ENCODE assay signal across 8 cellular contexts in the genomic region with DNA sequence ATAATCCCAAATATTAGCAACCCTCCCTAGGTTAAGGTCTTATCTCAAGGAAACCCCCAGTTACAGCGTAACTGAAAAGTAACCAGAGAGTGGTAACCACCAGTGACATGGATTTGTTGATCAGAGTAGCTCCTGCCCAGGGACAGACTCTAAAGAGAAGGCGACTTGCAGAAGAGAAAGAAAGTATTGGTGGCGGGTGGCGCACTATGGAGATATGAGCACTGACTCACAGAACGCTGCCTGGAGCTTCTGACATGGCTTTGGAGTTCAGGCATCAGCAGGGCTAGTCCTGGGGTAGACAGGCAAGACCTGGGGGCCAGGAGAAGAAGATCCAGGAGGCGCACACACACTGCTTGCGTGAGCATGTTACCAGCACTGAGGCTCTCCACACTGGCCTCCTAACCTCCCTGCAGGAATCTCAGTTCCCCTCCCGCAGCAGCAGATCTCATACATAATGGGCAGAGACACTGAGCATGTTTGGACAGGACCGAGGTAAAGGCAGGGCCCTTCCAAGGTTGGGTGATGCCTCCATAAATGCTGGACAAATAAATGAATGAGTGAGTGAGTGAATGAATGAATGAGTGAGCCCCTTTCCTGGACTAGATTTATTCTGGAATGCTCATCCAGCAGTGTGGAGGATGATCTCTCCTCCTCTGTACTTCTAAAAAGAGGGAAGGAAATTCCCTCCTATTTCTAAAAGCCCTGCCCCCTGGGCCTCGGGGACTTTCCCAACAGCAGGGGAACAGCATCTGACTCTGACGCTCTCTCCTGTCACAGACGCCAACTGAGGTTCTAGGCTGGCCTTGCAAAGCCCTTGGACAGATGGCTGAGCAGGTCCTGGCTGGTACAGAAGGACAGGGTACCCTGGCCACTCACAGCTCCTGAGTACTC.
A peak's percentile ranks its signal among the peaks of the same experiment; 100 is the strongest.
DNase-seq lines count a peak whose midpoint lies in the region; ATAC-seq lines count a peak whose summit lies in the region.

No MANE protein-coding gene starts in this region.

- ATAC-seq in GM21825 (IDR thresholded peaks at IDR 0.05; ENCODE audit: unreplicated experiment): peak; percentile 41
- ATAC-seq in GM18870 (IDR thresholded peaks at IDR 0.05; ENCODE audit: unreplicated experiment): no peak
- no peak for ATAC-seq in GM18502 (IDR thresholded peaks at IDR 0.05; ENCODE audit: poor library complexity, unreplicated experiment)

- peak; percentile 45 for DNase-seq in AG20443 (ENCODE audit: low spot score)
- DNase-seq in cerebellar cortex (ENCODE audit: low spot score): peak; percentile 54
- DNase-seq in mucosa of gallbladder (ENCODE audit: low spot score): peak; percentile 33
- no peak for DNase-seq in ACHN
- DNase-seq in HT-29 (ENCODE audit: low spot score): no peak

- in situ Hi-C loops in ACHN (cut with HindIII; ENCODE audit: low pct_ligation_motif_present, low pct_unique_long_range_greater_than_20kb, low sequenced_read_pairs): no loop called here

Comparison
In these comparisons a context has a peak if more than half of its experiments do, and no peak if none do; other contexts are left out.
1. DNase-seq: peak in AG20443 (single experiment), cerebellar cortex (single experiment) and mucosa of gallbladder (single experiment); none in ACHN (single experiment) and HT-29 (single experiment).